ENCODE assay signal across 8 cellular contexts in genomic region chr6:72620866-72621242, GRCh38. TPM values are rescaled to one million over a fixed set of nuclear protein-coding genes. Genes with fewer than 3 reads are reported as not detected.
DNase-seq lines count a peak whose midpoint lies in the region; ATAC-seq, FAIRE-seq and TF ChIP-seq lines count a peak whose summit lies in the region.

No MANE protein-coding gene starts in this region.

- TF ChIP-seq CTCF in GM12878 (IDR thresholded peaks at IDR 0.05 in 2 of 3, conservative IDR thresholded peaks at IDR 0.05 in 1 of 3; ENCODE audit: control insufficient read depth in 2 of 3, extremely low read depth in 1 of 3, insufficient read depth in 1 of 3, low read depth in 3 of 3, low read length in 3 of 3) (no peak), type B pancreatic cell (conservative IDR thresholded peaks at IDR 0.05) (no peak)

- peaks cover 48% of the 10 kb centered on the region for H3K79me2 ChIP-seq in GM12878 (ENCODE audit: control insufficient read depth, insufficient read depth, low read length)

- no peak for TF ChIP-seq POLR2A in GM12878 (IDR thresholded peaks at IDR 0.05; ENCODE audit: low read depth, low read length)

- H3K27me3 ChIP-seq in GM12878 (replicated peaks in 1 of 2; ENCODE audit: control insufficient read depth in 2 of 2, insufficient read depth in 2 of 2, low read length in 1 of 2) (no peaks in the 10 kb centered on the region), mucosa of rectum (ENCODE audit: control insufficient read depth in 2 of 2, insufficient read depth in 2 of 2, low read length in 2 of 2) (peaks cover 11 to 14% of the 10 kb centered on the region in 2 donors)

- H3K4me1 Mint-ChIP-seq in activated naive CD4-positive, alpha-beta T cell treated with anti-CD3 and anti-CD28 coated beads for 36 hours (ENCODE audit: low read depth): peaks cover 61% of the 10 kb centered on the region
- peaks cover 16% of the 10 kb centered on the region for H3K4me1 Mint-ChIP-seq in type B pancreatic cell (ENCODE audit: unreplicated experiment)

- SMC1A ChIA-PET in GM12878 (lab: Charles Lee; ENCODE audit: uncharacterized antibody, unreplicated experiment): interaction anchor here (0.6 to 15.6 kb wide), 25 partner anchors 7 to 560 kb away, joined by 3 to 446 read pairs (median 7); no protein-coding TSS in a partner anchor

- H3K27ac Mint-ChIP-seq in activated naive CD4-positive, alpha-beta T cell treated with anti-CD3 and anti-CD28 coated beads for 36 hours: peak overlapping the region; percentile 99
- H3K27ac Mint-ChIP-seq in type B pancreatic cell: no peak overlapping the region

- intact Hi-C loops in activated naive CD4-positive, alpha-beta T cell treated with anti-CD3 and anti-CD28 coated beads for 36 hours (cut with micrococcal nuclease): loop anchor here (1.0 to 10.0 kb wide), 19 partner anchors 28 to 1104 kb away; partner anchors contain the start of genes CD109, EEF1A1, KHDC1 and MTO1
- intact Hi-C loops in GM12878 (cut with micrococcal nuclease; ENCODE audit: unreplicated experiment): loop anchor here (1.0 to 5.0 kb wide), 2 partner anchors 121 to 509 kb away; no protein-coding TSS in a partner anchor

- no peaks in the 10 kb centered on the region for H3K27me3 Mint-ChIP-seq in activated naive CD4-positive, alpha-beta T cell treated with anti-CD3 and anti-CD28 coated beads for 36 hours (ENCODE audit: low read depth)
- H3K27me3 Mint-ChIP-seq in type B pancreatic cell: peaks cover 73% of the 10 kb centered on the region

- BruUV-seq in GM12878 (replicated peaks; lab: Mats Ljungman, UMichigan): no TSS peak

- WGBS in GM12878 (ENCODE audit: insufficient coverage, insufficient replicate concordance, low lambda C conversion rate, missing lambda C conversion rate): 16% methylated on average over 17 of the region's 17 CpGs

- H3K4me2 ChIP-seq in GM12878 (ENCODE audit: control insufficient read depth, insufficient read depth): peak overlapping the region; percentile 98

- RAD21 ChIA-PET in GM12878 (lab: Charles Lee; ENCODE audit: unreplicated experiment): interaction anchor here (0.9 to 10.4 kb wide), 18 partner anchors 18 to 556 kb away, joined by 3 to 436 read pairs (median 6); no protein-coding TSS in a partner anchor

- peak overlapping the region; percentile 89 for H3K27ac ChIP-seq in GM12878 (ENCODE audit: control insufficient read depth, insufficient read depth)
- no peak overlapping the region for H3K27ac ChIP-seq in mucosa of rectum (ENCODE audit: low read depth in 2 of 2, low read length in 2 of 2)

- peak overlapping the region; percentile 87 for H3K9ac ChIP-seq in GM12878 (ENCODE audit: control insufficient read depth, insufficient read depth, low read length)
- peak overlapping the region in 1 of 2 donors; percentile 23 for H3K9ac ChIP-seq in mucosa of rectum (ENCODE audit: low read depth in 1 of 2, low read length in 2 of 2)

- H3K4me1 ChIP-seq in GM12878 (ENCODE audit: control insufficient read depth, insufficient read depth, low read length) (peaks cover 20% of the 10 kb centered on the region), mucosa of rectum (ENCODE audit: control insufficient read depth in 2 of 2, insufficient read depth in 2 of 2, low read length in 2 of 2) (peaks cover 3 to 6% of the 10 kb centered on the region in 2 donors)

- H3K4me3 ChIP-seq in GM12878 (peak overlapping the region; percentile 100), mucosa of rectum (ENCODE audit: low read length in 2 of 2) (peak overlapping the region; percentile 53 to 69)

- H3K36me3 ChIP-seq in GM12878 (ENCODE audit: control insufficient read depth in 2 of 2, insufficient read depth in 2 of 2, low read length in 1 of 2) (no peaks in the 10 kb centered on the region), mucosa of rectum (ENCODE audit: control insufficient read depth in 2 of 2, insufficient read depth in 2 of 2, low read length in 2 of 2) (no peaks in the 10 kb centered on the region)

- POLR2A ChIA-PET in GM12878 (lab: Charles Lee): interaction anchor here (0.6 to 3.9 kb wide), 8 partner anchors 20 to 645 kb away, joined by 4 to 41 read pairs (median 6); no protein-coding TSS in a partner anchor

- no peak for TF ChIP-seq EP300 in GM12878 (IDR thresholded peaks at IDR 0.05; ENCODE audit: borderline replicate concordance in 1 of 2, control insufficient read depth in 1 of 2, low read depth in 2 of 2, low read length in 2 of 2)

- peaks cover 4% of the 10 kb centered on the region for H3K36me3 Mint-ChIP-seq in activated naive CD4-positive, alpha-beta T cell treated with anti-CD3 and anti-CD28 coated beads for 36 hours (ENCODE audit: low read depth)
- no peaks in the 10 kb centered on the region for H3K36me3 Mint-ChIP-seq in type B pancreatic cell

- peak; percentile 2; the same call in 1 of the 3 replicates for ATAC-seq in GM12878
- ATAC-seq in GM21367 (IDR thresholded peaks at IDR 0.05; ENCODE audit: unreplicated experiment): no peak
- no peak for ATAC-seq in GM21723 (IDR thresholded peaks at IDR 0.05; ENCODE audit: unreplicated experiment)

- in situ Hi-C loops in GM12878 (cut with MboI): no loop called here

- TF ChIP-seq RAD21 in GM12878 (IDR thresholded peaks at IDR 0.05; ENCODE audit: insufficient read depth, low read depth, low read length): no peak

- CTCF ChIA-PET in activated naive CD4-positive, alpha-beta T cell treated with anti-CD3 and anti-CD28 coated beads for 36 hours (lab: Charles Lee): interaction anchor here (1.2 to 6.9 kb wide), 7 partner anchors 9 to 511 kb away, joined by 3 to 138 read pairs (median 5); no protein-coding TSS in a partner anchor
- CTCF ChIA-PET in GM12878 (lab: Yijun Ruan, JAX): interaction anchor here (0.7 to 15.7 kb wide), 15 partner anchors 18 to 895 kb away, joined by 3 to 644 read pairs (median 6); no protein-coding TSS in a partner anchor

- DNase-seq in activated naive CD4-positive, alpha-beta T cell treated with anti-CD3 and anti-CD28 coated beads for 36 hours: peak; percentile 34
- DNase-seq in activated naive CD4-positive, alpha-beta T cell (lab: John Stamatoyannopoulos, UW): no peak
- DNase-seq in GM12878 (ENCODE audit: low read depth, low spot score) (no peak), type B pancreatic cell (ENCODE audit: extremely low spot score, unreplicated experiment) (no peak), iPS-NIHi7 (ENCODE audit: extremely low spot score) (no peak)

- peak overlapping the region; percentile 96 for H3K4me3 Mint-ChIP-seq in activated naive CD4-positive, alpha-beta T cell treated with anti-CD3 and anti-CD28 coated beads for 36 hours
- H3K4me3 Mint-ChIP-seq in type B pancreatic cell: peak overlapping the region; percentile 86

- H2AFZ ChIP-seq in GM12878 (ENCODE audit: control insufficient read depth, low read depth, low read length): peak overlapping the region; percentile 89

- no peaks in the 10 kb centered on the region for H4K20me1 ChIP-seq in GM12878 (ENCODE audit: control insufficient read depth, insufficient read depth)

- FAIRE-seq in GM12878 (lab: Jason Lieb, UNC): no peak

- H3K9me3 Mint-ChIP-seq in activated naive CD4-positive, alpha-beta T cell treated with anti-CD3 and anti-CD28 coated beads for 36 hours: no peaks in the 10 kb centered on the region
- no peaks in the 10 kb centered on the region for H3K9me3 Mint-ChIP-seq in type B pancreatic cell

- H3K9me3 ChIP-seq in GM12878 (replicated peaks; ENCODE audit: control insufficient read depth, insufficient read depth, low read length): no peaks in the 10 kb centered on the region
- no peaks in the 10 kb centered on the region for H3K9me3 ChIP-seq in mucosa of rectum (ENCODE audit: control insufficient read depth in 2 of 2, low read length in 2 of 2)

TF ChIP-seq in GM12878, 131 proteins besides CTCF, POLR2A, EP300 and RAD21 (continues in another document):
- no peak for TF ChIP-seq NKRF (conservative IDR thresholded peaks at IDR 0.05)
- no peak for TF ChIP-seq IKZF2 (IDR thresholded peaks at IDR 0.05)

RNA-seq across cellular contexts. Expression of gene KCNQ5, which starts 1.0 kb away (rescaled TPM):
- 10 to 100 TPM; 11.8 to 12.0 TPM for total RNA-seq in activated naive CD4-positive, alpha-beta T cell treated with anti-CD3 and anti-CD28 coated beads for 36 hours
- 182 and 288 TPM in 2 replicates for total RNA-seq in GM12878 (2013; cell fraction: nucleolus; rRNA removed)
- 1.9 and 2.9 TPM in 2 replicates for total RNA-seq in GM12878 (2014; rRNA removed)
- 3.2 and 3.3 TPM in 2 replicates for total RNA-seq in GM12878 (2014; rRNA removed; fragmentation: Illumina TruSeq; extraction: Trizol)
- total RNA-seq in GM12878 (2021): 4.1 and 5.0 TPM in 2 replicates
- polyA plus RNA-seq in GM12878 (2011; ENCODE audit: low read depth): 2.4 TPM
- 16.2 TPM in 2 replicates for polyA plus RNA-seq in GM12878 (2011; rRNA removed)
- 12.9 and 13.7 TPM in 2 replicates for polyA plus RNA-seq in GM12878 (2011; cell fraction: cytosol; rRNA removed)
- polyA plus RNA-seq in GM12878 (2011; cell fraction: nucleus; rRNA removed): 18.0 and 20.3 TPM in 2 replicates
- 4.0 and 6.9 TPM in 2 replicates for polyA plus RNA-seq in GM12878 (2012)
- polyA plus RNA-seq in GM12878 (2014; fragmentation: Illumina TruSeq; extraction: Trizol): 3.1 and 3.7 TPM in 2 replicates
- 1 to 10 TPM in 1 of 2 experiments, under 1 TPM in 1; 0.60 to 1.0 TPM for polyA plus RNA-seq in GM12878 (2014; fragmentation: Nextera tagmentation; extraction: Ambion mirVana)
- polyA plus RNA-seq in GM12878 (2014; rRNA removed): 2.6 and 2.7 TPM in 2 replicates
- polyA plus RNA-seq in GM12878 (2016; fragmentation: Nextera tagmentation; extraction: Ambion mirVana): 1 to 10 TPM; 3.8 to 3.9 TPM
- 43.2 and 62.1 TPM in 2 replicates for polyA minus RNA-seq in GM12878 (2011; rRNA and poly(A)+ RNA removed)
- polyA minus RNA-seq in GM12878 (2011; cell fraction: cytosol; rRNA and poly(A)+ RNA removed): 7.8 and 14.7 TPM in 2 replicates
- 72.7 and 118 TPM in 2 replicates for polyA minus RNA-seq in GM12878 (2011; cell fraction: nucleus; rRNA and poly(A)+ RNA removed)
- total RNA-seq in type B pancreatic cell (ENCODE audit: low replicate concordance): 1.1 and 1.7 TPM in 2 replicates
